1 cellular context compared by ENCODE assay signal in genomic region chr20:3846378-3846739, GRCh38.
TF ChIP-seq lines count a peak whose summit lies in the region.

No MANE protein-coding gene starts in this region.

TF ChIP-seq in HepG2, 621 proteins besides CTCF, POLR2A, EP300 and RAD21 (continued from another document):
- TF ChIP-seq ZNF746 (CRISPR knock-in tag; IDR thresholded peaks at IDR 0.05) (no peak; the same call in 1 of the 2 replicates), GABPB1 (CRISPR knock-in tag; IDR thresholded peaks at IDR 0.05) (no peak), ZBTB39 (CRISPR knock-in tag; IDR thresholded peaks at IDR 0.05) (no peak), ARID2 (CRISPR knock-in tag; IDR thresholded peaks at IDR 0.05; ENCODE audit: borderline replicate concordance) (no peak), SKI (IDR thresholded peaks at IDR 0.05; ENCODE audit: partially characterized antibody) (no peak), IKZF4 (CRISPR knock-in tag; IDR thresholded peaks at IDR 0.05; ENCODE audit: borderline replicate concordance, low read depth, not compliant biosample characterization) (peak; percentile 80), MIER3 (CRISPR knock-in tag; IDR thresholded peaks at IDR 0.05; ENCODE audit: borderline replicate concordance) (peak; percentile 32; the same call in 1 of the 2 replicates), ZNF605 (CRISPR knock-in tag; IDR thresholded peaks at IDR 0.05) (no peak), BHLHE40 (IDR thresholded peaks at IDR 0.05; ENCODE audit: low read length) (no peak), ZNF441 (CRISPR knock-in tag; IDR thresholded peaks at IDR 0.05; ENCODE audit: borderline replicate concordance) (no peak; the same call in 1 of the 2 replicates), REST (IDR thresholded peaks at IDR 0.05; ENCODE audit: borderline replicate concordance in 1 of 2, low read depth in 1 of 2, low read length in 2 of 2) (no peak), JUNB (CRISPR knock-in tag; IDR thresholded peaks at IDR 0.05; ENCODE audit: borderline replicate concordance) (no peak), YEATS4 (CRISPR knock-in tag; IDR thresholded peaks at IDR 0.05; ENCODE audit: borderline replicate concordance) (no peak; the same call in 1 of the 2 replicates), EED (CRISPR knock-in tag; IDR thresholded peaks at IDR 0.05) (peak; percentile 16; the same call in 1 of the 2 replicates), PAX8 (CRISPR knock-in tag; IDR thresholded peaks at IDR 0.05; ENCODE audit: borderline replicate concordance) (no peak), ZFAT (CRISPR knock-in tag; conservative IDR thresholded peaks at IDR 0.05) (no peak), EZH2 (conservative IDR thresholded peaks at IDR 0.05; ENCODE audit: low read depth, low read length) (no peak), ZNF792 (CRISPR knock-in tag; IDR thresholded peaks at IDR 0.05) (no peak; the same call in none of the 2 replicates), ZNF720 (CRISPR knock-in tag; IDR thresholded peaks at IDR 0.05) (no peak), MAZ (IDR thresholded peaks at IDR 0.05; ENCODE audit: borderline replicate concordance, low read depth, low read length) (no peak), MAZ (CRISPR knock-in tag; IDR thresholded peaks at IDR 0.05; ENCODE audit: low read depth) (no peak), CHD2 (IDR thresholded peaks at IDR 0.05; ENCODE audit: low read depth, low read length) (no peak), PHF5A (CRISPR knock-in tag; IDR thresholded peaks at IDR 0.05; ENCODE audit: low read depth, unreplicated experiment) (no peak), HES4 (CRISPR knock-in tag; IDR thresholded peaks at IDR 0.05; ENCODE audit: borderline replicate concordance) (no peak), ZNF879 (CRISPR knock-in tag; IDR thresholded peaks at IDR 0.05) (no peak), SP140L (CRISPR knock-in tag; IDR thresholded peaks at IDR 0.05; ENCODE audit: borderline replicate concordance) (no peak), HNRNPL (IDR thresholded peaks at IDR 0.05; ENCODE audit: low read depth, low read length) (peak; percentile 83; the same call in 1 of the 2 replicates), ZNF337 (CRISPR knock-in tag; IDR thresholded peaks at IDR 0.05; ENCODE audit: borderline replicate concordance, low read depth) (no peak), MAFF (IDR thresholded peaks at IDR 0.05; ENCODE audit: low read depth, low read length) (no peak), PRDM15 (CRISPR knock-in tag; IDR thresholded peaks at IDR 0.05) (peak; percentile 57; the same call in 1 of the 2 replicates), ARNT (IDR thresholded peaks at IDR 0.05) (no peak), NPAS2 (CRISPR knock-in tag; IDR thresholded peaks at IDR 0.05; ENCODE audit: borderline replicate concordance) (no peak), IKZF1 (IDR thresholded peaks at IDR 0.05) (no peak), ZNF772 (CRISPR knock-in tag; IDR thresholded peaks at IDR 0.05) (no peak; the same call in 1 of the 2 replicates), ZNF576 (CRISPR knock-in tag; IDR thresholded peaks at IDR 0.05) (peak; percentile 77; the same call in 1 of the 2 replicates), ZNF709 (CRISPR knock-in tag; IDR thresholded peaks at IDR 0.05) (0 out of 2 replicates have a peak, but pooled peaks have one; percentile 9), FOXM1 (CRISPR knock-in tag; IDR thresholded peaks at IDR 0.05) (no peak), TIGD3 (CRISPR knock-in tag; IDR thresholded peaks at IDR 0.05; ENCODE audit: borderline replicate concordance) (no peak), ZIK1 (CRISPR knock-in tag; IDR thresholded peaks at IDR 0.05; ENCODE audit: borderline replicate concordance, low read depth) (no peak), MXD3 (CRISPR knock-in tag; IDR thresholded peaks at IDR 0.05) (peak; percentile 16; the same call in 1 of the 2 replicates), ETV6 (CRISPR knock-in tag; conservative IDR thresholded peaks at IDR 0.05) (no peak), ZNF614 (CRISPR knock-in tag; IDR thresholded peaks at IDR 0.05; ENCODE audit: borderline replicate concordance) (no peak), HNRNPK (IDR thresholded peaks at IDR 0.05; ENCODE audit: low read depth, low read length, poor library complexity, severe bottlenecking) (no peak), EEA1 (CRISPR knock-in tag; IDR thresholded peaks at IDR 0.05; ENCODE audit: borderline replicate concordance) (no peak; the same call in 1 of the 2 replicates), ZNF597 (CRISPR knock-in tag; IDR thresholded peaks at IDR 0.05) (no peak), ZNF800 (CRISPR knock-in tag; IDR thresholded peaks at IDR 0.05) (peak; percentile 90; the same call in 1 of the 2 replicates), NFE2L1 (CRISPR knock-in tag; IDR thresholded peaks at IDR 0.05; ENCODE audit: borderline replicate concordance) (no peak), LBX2 (CRISPR knock-in tag; IDR thresholded peaks at IDR 0.05; ENCODE audit: borderline replicate concordance) (peak; percentile 20), SP4 (CRISPR knock-in tag; IDR thresholded peaks at IDR 0.05) (no peak), PAWR (CRISPR knock-in tag; IDR thresholded peaks at IDR 0.05; ENCODE audit: borderline replicate concordance) (no peak)
